ENCODE assay signal across 8 cellular contexts in the genomic region with DNA sequence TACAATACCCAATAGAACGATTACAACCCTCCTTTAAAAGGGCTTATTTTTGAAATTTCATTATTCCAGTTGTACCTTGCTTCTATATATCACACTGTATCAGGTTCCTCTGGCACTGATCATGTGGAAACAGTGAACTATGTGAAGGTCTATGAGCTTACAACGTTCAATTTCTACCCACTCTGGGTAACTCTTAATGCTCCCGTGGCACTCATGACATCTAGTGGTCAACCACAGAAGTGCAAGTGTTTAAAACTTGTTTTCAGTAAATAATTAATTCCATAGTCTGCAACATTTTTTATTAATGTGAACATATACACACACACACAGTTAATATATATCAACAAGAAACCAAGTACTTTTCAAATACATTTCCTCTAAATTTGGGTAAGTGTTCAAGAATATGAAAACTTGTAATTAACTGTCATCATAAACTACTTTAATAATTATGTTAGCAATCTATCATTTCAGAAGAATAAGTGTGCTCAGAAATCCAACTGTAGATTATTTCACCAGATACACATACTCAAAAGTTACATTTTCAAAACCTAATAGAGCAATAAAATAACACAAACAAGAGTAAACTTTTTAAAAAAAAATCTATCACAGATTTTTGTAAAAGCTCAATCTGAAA.
DNase-seq lines count a peak whose midpoint lies in the region; ATAC-seq lines count a peak whose summit lies in the region.

No MANE protein-coding gene starts in this region.

- DNase-seq in activated T-cell treated with anti-CD3 and anti-CD28 coated beads for 24 hours (ENCODE audit: low read depth) (peak; percentile 11), NCI-H526 (lab: John Stamatoyannopoulos, UW) (peak; percentile 2 to 52), globus pallidus (ENCODE audit: low spot score) (peak; percentile 4), pons (ENCODE audit: low spot score) (peak; percentile 46), T1000 (lab: John Stamatoyannopoulos, UW) (no peak)
- no peak for DNase-seq in activated T-cell treated with anti-CD3 and anti-CD28 coated beads, Interleukin-2, amount 50 U/mL, for 1 hour
- DNase-seq in activated gamma-delta T cell treated with anti-CD3 and anti-CD28 coated beads, Interleukin-2, amount 50 U/mL, for 16 hours (ENCODE audit: low read depth), result peak; percentile 24

- peak; percentile 59 for ATAC-seq in HG02852 (IDR thresholded peaks at IDR 0.05; ENCODE audit: unreplicated experiment)

Comparison
In these comparisons a context has a peak if more than half of its experiments do, and no peak if none do; other contexts are left out.
1. DNase-seq: peak in activated T-cell treated with anti-CD3 and anti-CD28 coated beads for 24 hours (single experiment), NCI-H526 (2 of 2), activated gamma-delta T cell treated with anti-CD3 and anti-CD28 coated beads, Interleukin-2, amount 50 U/mL, for 16 hours (single experiment), globus pallidus (single experiment) and pons (single experiment); none in activated T-cell treated with anti-CD3 and anti-CD28 coated beads, Interleukin-2, amount 50 U/mL, for 1 hour (single experiment) and T1000 (single experiment).